In genomic region chrX:154018518-154019060, GRCh38 we compare ENCODE assay signal across 8 cellular contexts. TPM values are rescaled to one million over a fixed set of nuclear protein-coding genes. Genes with fewer than 3 reads are reported as not detected.
DNase-seq lines count a peak whose midpoint lies in the region; ATAC-seq and TF ChIP-seq lines count a peak whose summit lies in the region.

No MANE protein-coding gene starts in this region.

- no peak for TF ChIP-seq CTCF in heart right ventricle (IDR thresholded peaks at IDR 0.05)
- no peak for TF ChIP-seq CTCF in ascending aorta (IDR thresholded peaks at IDR 0.05)
- no peak for TF ChIP-seq CTCF in lung (IDR thresholded peaks at IDR 0.05; ENCODE audit: control extremely low read depth, extremely low read depth)
- TF ChIP-seq CTCF in upper lobe of right lung (IDR thresholded peaks at IDR 0.05) = no peak

- peaks cover 0 to 59% (median 0%) of the 10 kb centered on the region in 7 donors for H3K27me3 ChIP-seq in heart right ventricle
- no peaks in the 10 kb centered on the region for H3K27me3 ChIP-seq in ascending aorta
- no peaks in the 10 kb centered on the region for H3K27me3 ChIP-seq in lung (ENCODE audit: control insufficient read depth, insufficient read depth)
- no peaks in the 10 kb centered on the region for H3K27me3 ChIP-seq in upper lobe of right lung

- 78 to 82% methylated on average over 14 to 15 of the region's 15 CpGs for WGBS in heart right ventricle, 2 donors
- WGBS in lung, 2 donors = 66 to 76% methylated on average over 12 to 15 of the region's 15 CpGs

- H3K4me3 ChIP-seq in heart right ventricle (peak overlapping the region; percentile 35 to 63 (median 58)), ascending aorta (peak overlapping the region; percentile 54 to 84), lung (peak overlapping the region; percentile 65), upper lobe of right lung (peak overlapping the region; percentile 57)

- ATAC-seq in heart right ventricle (no peak), lung (ENCODE audit: insufficient read depth, low FRiP score) (no peak), upper lobe of right lung (no peak), HG03457 (IDR thresholded peaks at IDR 0.05; ENCODE audit: unreplicated experiment) (no peak)
- ATAC-seq in activated CD4-positive, CD25-positive, alpha-beta regulatory T cell treated with anti-CD3 and anti-CD28 coated beads, Interleukin-2, amount 50 U/mL, for 24 hours = no peak

- H3K36me3 ChIP-seq in heart right ventricle (peaks cover 0 to 40% (median 0%) of the 10 kb centered on the region in 9 donors), ascending aorta (peaks cover 11 to 15% of the 10 kb centered on the region in 2 donors), lung (ENCODE audit: control insufficient read depth in 2 of 2, insufficient read depth in 2 of 2, low read length in 2 of 2) (peaks cover 0 to 26% of the 10 kb centered on the region in 2 donors), upper lobe of right lung (peaks cover 10% of the 10 kb centered on the region)

- H3K27ac ChIP-seq in heart right ventricle (peak overlapping the region in 7 of 10 donors; percentile 57 to 91 (median 89)), ascending aorta (peak overlapping the region; percentile 67 to 92), lung (ENCODE audit: low read depth in 1 of 2, low read length in 1 of 2) (peak overlapping the region; percentile 82 to 95), upper lobe of right lung (peak overlapping the region; percentile 81)

- DNase-seq in heart right ventricle (no peak), cardiac septum (ENCODE audit: low spot score) (no peak), ascending aorta (ENCODE audit: low spot score in 2 of 2) (no peak), lung (ENCODE audit: low spot score) (no peak), upper lobe of right lung (no peak), SHP77 treated with DMSO at 0.1 percent for 48 hours (lab: John Stamatoyannopoulos, UW) (no peak)

- H3K4me1 ChIP-seq in heart right ventricle (peaks cover 0 to 30% (median 9%) of the 10 kb centered on the region in 9 donors), ascending aorta (no peaks in the 10 kb centered on the region), lung (ENCODE audit: control insufficient read depth in 2 of 2, insufficient read depth in 2 of 2, low read length in 2 of 2) (peaks cover 3 to 8% of the 10 kb centered on the region in 2 donors), upper lobe of right lung (no peaks in the 10 kb centered on the region)

- no peaks in the 10 kb centered on the region for H3K9me3 ChIP-seq in heart right ventricle
- H3K9me3 ChIP-seq in ascending aorta = no peaks in the 10 kb centered on the region
- peaks cover 0 to 6% of the 10 kb centered on the region in 2 donors for H3K9me3 ChIP-seq in lung (ENCODE audit: control insufficient read depth in 2 of 2, insufficient read depth in 1 of 2, low read length in 1 of 2)
- H3K9me3 ChIP-seq in upper lobe of right lung = no peaks in the 10 kb centered on the region

- intact Hi-C loops in heart right ventricle (cut with DNase I) (loop anchor here in 1 of 10 donors (5.0 kb wide), 1 partner anchor 34 kb away; no protein-coding TSS in a partner anchor), cardiac septum (cut with DNase I) (no loop called here), ascending aorta (cut with DNase I) (loop anchor here (2.0 kb wide), 1 partner anchor 78 kb away; the partner anchor contains the start of gene MECP2), upper lobe of right lung (cut with DNase I) (no loop called here)

RNA-seq across cellular contexts. Expression of gene IRAK1, which starts 1.1 kb away (rescaled TPM):
- total RNA-seq in heart right ventricle = 10 to 100 TPM; 18.2 to 59.0 (median 27.1) TPM
- 10 to 100 TPM; 26.4 to 58.7 TPM for polyA plus RNA-seq in heart right ventricle
- total RNA-seq in cardiac septum = 30.6 TPM
- 105 TPM for total RNA-seq in ascending aorta
- total RNA-seq in lung = 100 to 1,000 TPM in 1 of 2 donors, 10 to 100 TPM in 1; 24.6 to 153 TPM
- 100 to 1,000 TPM in 1 of 2 donors, 10 to 100 TPM in 1; 64.5 to 131 TPM for polyA plus RNA-seq in lung
- total RNA-seq in upper lobe of right lung = 89.4 TPM

RNA-seq across cellular contexts. Expression of gene TMEM187, which starts 46.0 kb away (rescaled TPM):
- total RNA-seq in heart right ventricle (10 to 100 TPM in 3 of 10 donors, 1 to 10 TPM in 7; 4.8 to 13.2 (median 8.0) TPM), cardiac septum (10.6 TPM), ascending aorta (4.4 TPM), lung (10 to 100 TPM in 1 of 2 donors, 1 to 10 TPM in 1; 1.8 to 11.4 TPM), upper lobe of right lung (9.0 TPM)
- polyA plus RNA-seq in heart right ventricle (1 to 10 TPM; 3.4 to 7.2 TPM), lung (1 to 10 TPM; 3.1 to 8.6 TPM)

RNA-seq across cellular contexts. Expression of gene HCFC1, which starts 47.0 kb away (rescaled TPM):
- 10 to 100 TPM; 26.5 to 41.6 (median 31.7) TPM for total RNA-seq in heart right ventricle
- polyA plus RNA-seq in heart right ventricle = 10 to 100 TPM; 12.3 to 13.9 TPM
- 39.5 TPM for total RNA-seq in cardiac septum
- total RNA-seq in ascending aorta = 91.4 TPM
- total RNA-seq in lung = 10 to 100 TPM; 25.3 to 59.4 TPM
- polyA plus RNA-seq in lung = 10 to 100 TPM; 10.7 to 22.9 TPM
- total RNA-seq in upper lobe of right lung = 47.5 TPM
